In genomic region chr3:23385327-23385726, GRCh38 we compare ENCODE assay signal across 22 cellular contexts.
A peak's percentile ranks its signal among the peaks of the same experiment; 100 is the strongest.
DNase-seq lines count a peak whose midpoint lies in the region.
"Had no signal": no experiment of that assay in that cellular context is flagged by ENCODE, and none has a peak within 500 bp of the region (broad histone marks: within the 10 kb centered on the region; RNA-seq: fewer than 3 reads in every experiment).

No MANE protein-coding gene starts in this region.

- DNase-seq in COR-L47 (lab: John Stamatoyannopoulos, UW) (peak; percentile 17), NCI-H1092 (lab: John Stamatoyannopoulos, UW) (peak; percentile 21), NCI-H2171 (lab: John Stamatoyannopoulos, UW) (peak; percentile 77), SHP77 (lab: John Stamatoyannopoulos, UW) (peak; percentile 24 to 30)
- DNase-seq in activated CD8-positive, alpha-beta memory T cell treated with anti-CD3 and anti-CD28 coated beads for 24 hours: no peak
- no peak for DNase-seq in activated naive CD4-positive, alpha-beta T cell (lab: John Stamatoyannopoulos, UW)
- DNase-seq in CD4-positive, alpha-beta memory T cell: no peak
- no peak for DNase-seq in activated CD4-positive, alpha-beta T cell treated with anti-CD3 and anti-CD28 coated beads, Interleukin-2, amount 50 U/mL, for 1 hour
- DNase-seq: activated CD4-positive, CD25-positive, alpha-beta regulatory T cell treated with anti-CD3 and anti-CD28 coated beads, Interleukin-2, amount 50 U/mL, for 72 hours; activated naive CD4-positive, alpha-beta T cell treated with anti-CD3 and anti-CD28 coated beads, Interleukin-2, amount 50 U/mL, for 16 hours; activated T-cell treated with anti-CD3 and anti-CD28 coated beads, Interleukin-2, amount 50 U/mL, for 24 hours; DMS79 treated with DMSO at 0.1 percent for 48 hours; HCEC 1CT; KG1; kidney; NCI-H526 treated with DMSO at 0.1 percent for 48 hours; PC-3; Right ventricle myocardium superior had no signal

- no peak overlapping the region for H3K27ac ChIP-seq in CD4-positive, alpha-beta memory T cell (ENCODE audit: low read depth, low read length)
- H3K27ac ChIP-seq: C4-2B, neural progenitor cell had no signal

- CTCF ChIA-PET in CD4-positive, alpha-beta memory T cell (lab: Charles Lee; ENCODE audit: partially characterized antibody): no interaction called here

- H3K36me3 ChIP-seq in CD4-positive, alpha-beta memory T cell (ENCODE audit: insufficient read depth, low read length): no peaks in the 10 kb centered on the region
- H3K36me3 ChIP-seq: neural progenitor cell had no signal

- H3K9me3 ChIP-seq in CD4-positive, alpha-beta memory T cell (ENCODE audit: control insufficient read depth in 1 of 2, low read length in 2 of 2): no peaks in the 10 kb centered on the region

- intact Hi-C loops in CD4-positive, alpha-beta memory T cell (cut with micrococcal nuclease): no loop called here

- H3K4me3 Mint-ChIP-seq in CD4-positive, alpha-beta memory T cell: no peak overlapping the region
- H3K4me3 Mint-ChIP-seq: activated T-cell treated with anti-CD3 and anti-CD28 coated beads, Interleukin-2, amount 50 U/mL, for 24 hours; dendritic cell treated with granulocyte-macrophage colony-stimulating factor and Interleukin-4, amounts not matched to agents 40 ng/mL and 50 ng/mL, for 4 days; neural progenitor cell had no signal

- H3K4me1 ChIP-seq in CD4-positive, alpha-beta memory T cell (ENCODE audit: insufficient read depth, low read length): no peaks in the 10 kb centered on the region

- peaks cover 0 to 2% of the 10 kb centered on the region in 2 donors for H3K27me3 Mint-ChIP-seq in CD4-positive, alpha-beta memory T cell
- H3K27me3 Mint-ChIP-seq: activated T-cell treated with anti-CD3 and anti-CD28 coated beads, Interleukin-2, amount 50 U/mL, for 24 hours; dendritic cell treated with granulocyte-macrophage colony-stimulating factor and Interleukin-4, amounts not matched to agents 40 ng/mL and 50 ng/mL, for 4 days; progenitor cell of endocrine pancreas had no signal

- POLR2A ChIA-PET in CD4-positive, alpha-beta memory T cell (lab: Charles Lee; ENCODE audit: partially characterized antibody): no interaction called here

- no peaks in the 10 kb centered on the region for H3K4me1 Mint-ChIP-seq in CD4-positive, alpha-beta memory T cell
- H3K4me1 Mint-ChIP-seq: neural progenitor cell had no signal

- H3K27me3 ChIP-seq in CD4-positive, alpha-beta memory T cell (ENCODE audit: insufficient read depth, low read length): no peaks in the 10 kb centered on the region
- H3K27me3 ChIP-seq: neural progenitor cell had no signal

- H3K36me3 Mint-ChIP-seq in CD4-positive, alpha-beta memory T cell: no peaks in the 10 kb centered on the region

- H3K9me3 Mint-ChIP-seq in CD4-positive, alpha-beta memory T cell: no peaks in the 10 kb centered on the region
- H3K9me3 Mint-ChIP-seq: activated T-cell treated with anti-CD3 and anti-CD28 coated beads, Interleukin-2, amount 50 U/mL, for 24 hours; dendritic cell treated with granulocyte-macrophage colony-stimulating factor and Interleukin-4, amounts not matched to agents 40 ng/mL and 50 ng/mL, for 4 days had no signal

- H3K27ac Mint-ChIP-seq in CD4-positive, alpha-beta memory T cell: no peak overlapping the region
- H3K27ac Mint-ChIP-seq: activated T-cell treated with anti-CD3 and anti-CD28 coated beads, Interleukin-2, amount 50 U/mL, for 24 hours; dendritic cell treated with granulocyte-macrophage colony-stimulating factor and Interleukin-4, amounts not matched to agents 40 ng/mL and 50 ng/mL, for 4 days; neural progenitor cell; progenitor cell of endocrine pancreas had no signal

- no peak overlapping the region for H3K4me3 ChIP-seq in CD4-positive, alpha-beta memory T cell (ENCODE audit: low read length in 2 of 2)
- H3K4me3 ChIP-seq: neural progenitor cell had no signal

Comparison
In these comparisons a context has a peak if more than half of its experiments do, and no peak if none do; other contexts are left out.
1. DNase-seq: peak in COR-L47 (single experiment), NCI-H1092 (single experiment), NCI-H2171 (single experiment) and SHP77 (2 of 2); none in activated CD8-positive, alpha-beta memory T cell treated with anti-CD3 and anti-CD28 coated beads for 24 hours (single experiment), activated naive CD4-positive, alpha-beta T cell (0 of 4), CD4-positive, alpha-beta memory T cell (0 of 5) and activated CD4-positive, alpha-beta T cell treated with anti-CD3 and anti-CD28 coated beads, Interleukin-2, amount 50 U/mL, for 1 hour (single experiment).